ENCODE assay signal across 28 cellular contexts in the genomic region with DNA sequence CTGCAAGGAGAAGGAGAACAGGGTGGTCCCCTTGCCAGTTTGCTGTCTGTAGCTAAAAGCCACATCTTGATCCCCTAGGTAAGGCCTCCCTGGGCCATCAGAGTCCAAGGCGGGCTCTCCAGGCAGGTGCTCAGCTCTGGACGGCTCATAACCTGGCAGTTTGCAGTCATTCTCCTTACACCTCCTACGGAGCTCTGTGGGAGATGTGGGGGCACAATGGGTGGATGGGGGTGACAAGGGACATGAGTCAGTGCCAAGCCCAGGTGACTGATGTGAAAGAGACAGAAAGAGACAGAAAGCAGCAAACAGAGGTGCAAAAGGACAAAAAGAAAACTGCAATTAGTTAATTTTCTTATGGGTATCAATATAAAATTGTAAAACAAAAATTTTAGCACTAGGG.
"Had no signal": no experiment of that assay in that cellular context is flagged by ENCODE, and none has a peak within 500 bp of the region (broad histone marks: within the 10 kb centered on the region; RNA-seq: fewer than 3 reads in every experiment).

No MANE protein-coding gene starts in this region.

- DNase-seq: activated CD4-positive, alpha-beta memory T cell treated with anti-CD3 and anti-CD28 coated beads for 36 hours; activated CD4-positive, alpha-beta T cell treated with anti-CD3 and anti-CD28 coated beads for 36 hours; activated CD4-positive, alpha-beta T cell treated with anti-CD3 and anti-CD28 coated beads, Interleukin-2, amount 10 ng/mL, durations not matched to agents 24 days and 14 days; activated CD4-positive, CD25-positive, alpha-beta regulatory T cell; activated CD4-positive, CD25-positive, alpha-beta regulatory T cell treated with anti-CD3 and anti-CD28 coated beads, Interleukin-2, amount 50 U/mL, for 72 hours; activated CD8-positive, alpha-beta memory T cell treated with anti-CD3 and anti-CD28 coated beads, Interleukin-2, amount 10 ng/mL, durations not matched to agents 7 days and 5 days; activated CD8-positive, alpha-beta memory T cell treated with anti-CD3 and anti-CD28 coated beads, Interleukin-2, amount 50 U/mL, for 4 hours; activated CD8-positive, alpha-beta T cell treated with anti-CD3 and anti-CD28 coated beads, Interleukin-2, amount 10 ng/mL, durations not matched to agents 7 days and 5 days; activated effector memory CD4-positive, alpha-beta T cell treated with anti-CD3 and anti-CD28 coated beads, Interleukin-2, amount 50 U/mL, for 16 hours; activated naive CD4-positive, alpha-beta T cell treated with anti-CD3 and anti-CD28 coated beads for 36 hours; activated naive CD8-positive, alpha-beta T cell treated with anti-CD3 and anti-CD28 coated beads for 36 hours; activated naive CD8-positive, alpha-beta T cell treated with anti-CD3 and anti-CD28 coated beads, Interleukin-2, amount 50 U/mL, for 24 hours; activated T-cell treated with anti-CD3 and anti-CD28 coated beads, Interleukin-2, amount 50 U/mL, for 1 hour; activated T-cell treated with anti-CD3 and anti-CD28 coated beads, Interleukin-2, amount 50 U/mL, for 48 hours; adrenal gland; amygdala; cortex of kidney; dermis blood vessel endothelial cell; effector memory CD4-positive, alpha-beta T cell; endodermal cell; foreskin fibroblast; heart right ventricle; T-helper 1 cell; T-helper 17 cell; T1000 had no signal

- H3K4me1 ChIP-seq: ascending aorta, breast epithelium had no signal

- H3K36me3 ChIP-seq: ascending aorta, breast epithelium had no signal

- H3K27me3 ChIP-seq: adrenal gland, ascending aorta, breast epithelium, cardiac muscle cell, heart right ventricle had no signal

- H3K9me3 ChIP-seq: adrenal gland, ascending aorta, breast epithelium, heart right ventricle had no signal

- H3K4me3 ChIP-seq: adrenal gland, ascending aorta, breast epithelium, cardiac muscle cell, heart right ventricle had no signal

- H3K27ac ChIP-seq: ascending aorta, breast epithelium, heart right ventricle had no signal
